ENCODE assay signal across 17 cellular contexts in the genomic region with DNA sequence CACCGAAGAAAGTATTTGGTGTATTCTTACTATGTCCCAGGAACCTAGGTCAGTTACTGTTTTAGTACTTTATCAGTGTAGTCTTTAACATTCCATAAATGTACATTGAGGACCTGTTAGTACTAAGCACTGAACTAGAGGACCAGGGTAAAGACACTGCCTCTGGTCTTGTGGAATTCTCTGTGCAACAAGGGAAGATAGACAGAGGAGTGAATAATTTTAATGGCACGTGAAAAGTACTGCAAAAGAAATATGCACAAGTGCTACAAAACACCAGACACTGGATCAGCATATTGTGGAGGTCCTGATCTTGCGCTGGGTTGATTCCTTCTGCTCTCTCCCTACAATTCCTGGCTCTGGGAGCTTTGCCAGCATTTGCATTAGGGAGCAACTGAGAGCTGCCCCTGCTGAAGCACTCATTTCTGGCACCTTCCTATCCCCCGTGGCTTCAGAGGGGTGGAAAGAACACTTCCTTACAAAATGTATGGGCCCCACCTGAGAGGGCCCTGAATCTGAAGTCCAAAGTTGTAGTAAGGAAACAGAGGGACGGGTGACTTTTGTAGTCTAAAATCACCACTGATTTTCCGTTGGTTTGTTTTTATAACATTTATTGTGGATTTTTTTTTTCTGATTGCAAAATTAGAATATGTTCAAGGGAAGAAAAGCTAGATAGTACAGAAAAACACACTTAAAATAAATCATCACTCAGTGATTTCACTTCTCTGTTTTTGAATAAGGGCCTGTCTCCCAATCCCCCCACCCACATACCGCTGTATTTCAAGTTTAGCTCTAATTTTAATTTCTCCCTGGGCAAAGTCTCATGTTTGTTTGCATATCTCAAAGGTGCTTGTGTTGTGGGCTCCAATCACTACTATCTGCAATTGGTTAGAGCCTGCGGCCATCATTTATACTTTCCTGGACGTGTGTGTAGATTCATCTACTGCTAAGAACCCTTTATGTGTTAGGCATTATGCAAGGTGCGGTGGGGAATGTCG. TPM values are rescaled to one million over a fixed set of nuclear protein-coding genes. Genes with fewer than 3 reads are reported as not detected.
DNase-seq lines count a peak whose midpoint lies in the region; ATAC-seq and TF ChIP-seq lines count a peak whose summit lies in the region.
"Had no signal": no experiment of that assay in that cellular context is flagged by ENCODE, and none has a peak within 500 bp of the region (broad histone marks: within the 10 kb centered on the region; RNA-seq: fewer than 3 reads in every experiment).

No MANE protein-coding gene starts in this region.

- H3K4me3 Mint-ChIP-seq in stimulated activated naive B cell treated with anti-CD40 and anti-IgM and Interleukin-4, amounts not matched to agents 10 μg/mL and 1 μg/mL and 100 μg/mL, for 72 hours: peak overlapping the region; percentile 89 to 90
- no peak overlapping the region for H3K4me3 Mint-ChIP-seq in activated CD8-positive, alpha-beta T cell treated with anti-CD3 and anti-CD28 coated beads, Interleukin-2, amount 10 ng/mL, durations not matched to agents 7 days and 5 days

- TF ChIP-seq CTCF in fibroblast of villous mesenchyme (IDR thresholded peaks at IDR 0.05; ENCODE audit: insufficient read depth, low read depth, low read length): no peak
- no peak for TF ChIP-seq CTCF in suprapubic skin (IDR thresholded peaks at IDR 0.05)

- WGBS in suprapubic skin: 79% methylated on average over 11 of the region's 11 CpGs

- H3K4me1 ChIP-seq in suprapubic skin: peaks cover 15% of the 10 kb centered on the region

- DNase-seq in DMS 273 (lab: John Stamatoyannopoulos, UW; ENCODE audit: unreplicated experiment) (peak; percentile 15), DMS 273 treated with DMSO at 0.1 percent for 48 hours (lab: John Stamatoyannopoulos, UW) (no peak), NCI-H2171 (lab: John Stamatoyannopoulos, UW) (peak; percentile 17), fibroblast of villous mesenchyme (ENCODE audit: low read depth) (peak; percentile 42), suprapubic skin (ENCODE audit: low spot score in 2 of 2) (no peak)
- no peak for DNase-seq in stimulated activated naive B cell treated with anti-CD40 and anti-IgM and Interleukin-4, amounts not matched to agents 10 μg/mL and 1 μg/mL and 100 μg/mL, for 72 hours
- no peak for DNase-seq in activated CD8-positive, alpha-beta T cell treated with anti-CD3 and anti-CD28 coated beads, Interleukin-2, amount 10 ng/mL, durations not matched to agents 7 days and 5 days
- DNase-seq: amygdala; DMS53; glutamatergic neuron; mesendoderm; NCI-H2081; stimulated activated CD4-positive, alpha-beta T cell treated with anti-CD3 and anti-CD28 coated beads, Interleukin-4, amount 100 ng/mL, for 1 hour; substantia nigra; WERI-Rb-1 had no signal

- no peaks in the 10 kb centered on the region for H3K9me3 ChIP-seq in suprapubic skin

- TF ChIP-seq POLR2A in suprapubic skin (IDR thresholded peaks at IDR 0.05): no peak

- peaks cover 0 to 5% of the 10 kb centered on the region in 2 donors for H3K9me3 Mint-ChIP-seq in stimulated activated naive B cell treated with anti-CD40 and anti-IgM and Interleukin-4, amounts not matched to agents 10 μg/mL and 1 μg/mL and 100 μg/mL, for 72 hours
- no peaks in the 10 kb centered on the region for H3K9me3 Mint-ChIP-seq in activated CD8-positive, alpha-beta T cell treated with anti-CD3 and anti-CD28 coated beads, Interleukin-2, amount 10 ng/mL, durations not matched to agents 7 days and 5 days (ENCODE audit: insufficient read depth)

- peaks cover 29 to 52% of the 10 kb centered on the region in 2 donors for H3K36me3 Mint-ChIP-seq in stimulated activated naive B cell treated with anti-CD40 and anti-IgM and Interleukin-4, amounts not matched to agents 10 μg/mL and 1 μg/mL and 100 μg/mL, for 72 hours
- H3K36me3 Mint-ChIP-seq in activated CD8-positive, alpha-beta T cell treated with anti-CD3 and anti-CD28 coated beads, Interleukin-2, amount 10 ng/mL, durations not matched to agents 7 days and 5 days (ENCODE audit: low read depth): no peaks in the 10 kb centered on the region

- peaks cover 45 to 54% of the 10 kb centered on the region in 2 donors for H3K4me1 Mint-ChIP-seq in stimulated activated naive B cell treated with anti-CD40 and anti-IgM and Interleukin-4, amounts not matched to agents 10 μg/mL and 1 μg/mL and 100 μg/mL, for 72 hours
- peaks cover 10% of the 10 kb centered on the region for H3K4me1 Mint-ChIP-seq in activated CD8-positive, alpha-beta T cell treated with anti-CD3 and anti-CD28 coated beads, Interleukin-2, amount 10 ng/mL, durations not matched to agents 7 days and 5 days (ENCODE audit: low read depth)

- H3K27ac ChIP-seq in suprapubic skin: no peak overlapping the region
- H3K27ac ChIP-seq: 22Rv1, WERI-Rb-1 had no signal

- CTCF ChIA-PET in activated CD8-positive, alpha-beta T cell treated with anti-CD3 and anti-CD28 coated beads, Interleukin-2, amount 10 ng/mL, durations not matched to agents 7 days and 5 days (lab: Charles Lee): interaction anchor here (1.2 to 2.8 kb wide), 5 partner anchors 11 to 66 kb away, joined by 4 to 12 read pairs (median 5); partner anchors contain the start of gene SERINC3

- no peak for TF ChIP-seq EP300 in suprapubic skin (IDR thresholded peaks at IDR 0.05)

- no peaks in the 10 kb centered on the region for H3K27me3 Mint-ChIP-seq in stimulated activated naive B cell treated with anti-CD40 and anti-IgM and Interleukin-4, amounts not matched to agents 10 μg/mL and 1 μg/mL and 100 μg/mL, for 72 hours
- H3K27me3 Mint-ChIP-seq in activated CD8-positive, alpha-beta T cell treated with anti-CD3 and anti-CD28 coated beads, Interleukin-2, amount 10 ng/mL, durations not matched to agents 7 days and 5 days (ENCODE audit: low read depth): peaks cover 2% of the 10 kb centered on the region

- peak overlapping the region; percentile 97 for H3K27ac Mint-ChIP-seq in stimulated activated naive B cell treated with anti-CD40 and anti-IgM and Interleukin-4, amounts not matched to agents 10 μg/mL and 1 μg/mL and 100 μg/mL, for 72 hours
- no peak overlapping the region for H3K27ac Mint-ChIP-seq in activated CD8-positive, alpha-beta T cell treated with anti-CD3 and anti-CD28 coated beads, Interleukin-2, amount 10 ng/mL, durations not matched to agents 7 days and 5 days

- no peak overlapping the region for H3K4me3 ChIP-seq in fibroblast of villous mesenchyme (ENCODE audit: low read depth, low read length)
- no peak overlapping the region for H3K4me3 ChIP-seq in suprapubic skin

- ATAC-seq in stimulated activated naive B cell treated with anti-CD40 and anti-IgM and Interleukin-4, amounts not matched to agents 10 μg/mL and 1 μg/mL and 100 μg/mL, for 72 hours (replicated peaks): peak; percentile 15 to 33
- no peak for ATAC-seq in activated CD8-positive, alpha-beta T cell treated with anti-CD3 and anti-CD28 coated beads, Interleukin-2, amount 10 ng/mL, durations not matched to agents 7 days and 5 days
- no peak for ATAC-seq in HG03175 (IDR thresholded peaks at IDR 0.05; ENCODE audit: unreplicated experiment)

- POLR2A ChIA-PET in activated CD8-positive, alpha-beta T cell treated with anti-CD3 and anti-CD28 coated beads, Interleukin-2, amount 10 ng/mL, durations not matched to agents 7 days and 5 days (lab: Charles Lee): interaction anchor here (0.6 kb wide), 1 partner anchor 1155 kb away, joined by 3 read pairs; no protein-coding TSS in a partner anchor

- peaks cover 23% of the 10 kb centered on the region for H3K36me3 ChIP-seq in suprapubic skin
- H3K36me3 ChIP-seq: WERI-Rb-1 had no signal

- H3K27me3 ChIP-seq in suprapubic skin: no peaks in the 10 kb centered on the region

RNA-seq across cellular contexts. Expression of gene PKIG, which starts 4.9 kb away (rescaled TPM):
- total RNA-seq in fibroblast of villous mesenchyme (160 and 220 TPM in 2 replicates), suprapubic skin (10 to 100 TPM; 17.2 to 40.8 (median 32.0) TPM)
- total RNA-seq in activated CD8-positive, alpha-beta T cell treated with anti-CD3 and anti-CD28 coated beads, Interleukin-2, amount 10 ng/mL, durations not matched to agents 7 days and 5 days: 1 to 10 TPM; 2.1 to 2.2 TPM

Comparison
In these comparisons a context has a peak if more than half of its experiments do, and no peak if none do; other contexts are left out.
1. DNase-seq: peak in DMS 273 (single experiment), NCI-H2171 (single experiment) and fibroblast of villous mesenchyme (single experiment); none in DMS 273 treated with DMSO at 0.1 percent for 48 hours (single experiment), stimulated activated naive B cell treated with anti-CD40 and anti-IgM and Interleukin-4, amounts not matched to agents 10 μg/mL and 1 μg/mL and 100 μg/mL, for 72 hours (single experiment), activated CD8-positive, alpha-beta T cell treated with anti-CD3 and anti-CD28 coated beads, Interleukin-2, amount 10 ng/mL, durations not matched to agents 7 days and 5 days (single experiment) and suprapubic skin (0 of 2).
2. ATAC-seq: peak in stimulated activated naive B cell treated with anti-CD40 and anti-IgM and Interleukin-4, amounts not matched to agents 10 μg/mL and 1 μg/mL and 100 μg/mL, for 72 hours (2 of 2); none in activated CD8-positive, alpha-beta T cell treated with anti-CD3 and anti-CD28 coated beads, Interleukin-2, amount 10 ng/mL, durations not matched to agents 7 days and 5 days (single experiment) and HG03175 (single experiment).
3. RNA of gene PKIG, which starts 4.9 kb away (total RNA-seq): 160 to 220 TPM in fibroblast of villous mesenchyme and 17.2 to 40.8 TPM in suprapubic skin; 2.1 to 2.2 TPM in activated CD8-positive, alpha-beta T cell treated with anti-CD3 and anti-CD28 coated beads, Interleukin-2, amount 10 ng/mL, durations not matched to agents 7 days and 5 days; every median in the first group is over 4 times any median in the second.